In the genomic region with DNA sequence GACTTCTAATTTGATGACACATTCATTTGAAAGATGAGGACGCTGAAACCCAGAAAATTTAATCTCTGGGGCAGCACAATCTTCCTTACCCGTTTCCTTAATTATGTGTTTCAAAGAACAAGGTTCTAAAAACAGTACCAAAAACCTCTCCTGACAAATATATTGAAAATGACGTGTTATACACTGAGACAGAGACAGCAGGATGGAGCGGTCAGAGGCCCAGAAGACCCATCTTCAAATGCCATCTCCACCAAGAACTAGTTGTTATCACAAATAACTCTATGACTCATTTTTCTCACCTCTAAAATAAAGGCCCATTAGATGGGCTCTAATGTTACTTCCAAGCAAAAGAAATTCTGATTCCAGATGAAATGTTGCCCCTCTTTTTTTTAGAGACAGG, we compare ENCODE assay signal across 11 cellular contexts.
DNase-seq lines count a peak whose midpoint lies in the region; ATAC-seq and TF ChIP-seq lines count a peak whose summit lies in the region.
"Had no signal": no experiment of that assay in that cellular context is flagged by ENCODE, and none has a peak within 500 bp of the region (broad histone marks: within the 10 kb centered on the region; RNA-seq: fewer than 3 reads in every experiment).

No MANE protein-coding gene starts in this region.

- no peaks in the 10 kb centered on the region for H3K9me3 Mint-ChIP-seq in activated naive CD8-positive, alpha-beta T cell treated with anti-CD3 and anti-CD28 coated beads, Interleukin-2, amount 50 U/mL, for 24 hours
- H3K9me3 Mint-ChIP-seq in activated naive CD8-positive, alpha-beta T cell treated with anti-CD3 and anti-CD28 coated beads for 36 hours: no peaks in the 10 kb centered on the region
- H3K9me3 Mint-ChIP-seq in activated T-helper 17 cell treated with anti-CD3 and anti-CD28 coated beads, Interleukin-2, amount 50 U/mL, for 72 hours: no peaks in the 10 kb centered on the region
- no peaks in the 10 kb centered on the region for H3K9me3 Mint-ChIP-seq in stimulated activated effector memory CD8-positive, alpha-beta T cell treated with anti-CD3 and anti-CD28 coated beads, Interleukin-12 subunit alpha, Interleukin-12 subunit beta, amount 100 ng/mL, for 72 hours
- H3K9me3 Mint-ChIP-seq in activated CD4-positive, alpha-beta memory T cell treated with anti-CD3 and anti-CD28 coated beads, Interleukin-2, amount 10 ng/mL, durations not matched to agents 7 days and 5 days: no peaks in the 10 kb centered on the region
- H3K9me3 Mint-ChIP-seq: CD14-positive monocyte had no signal

- DNase-seq in activated CD4-positive, CD25-positive, alpha-beta regulatory T cell (lab: John Stamatoyannopoulos, UW): no peak
- no peak for DNase-seq in activated naive CD8-positive, alpha-beta T cell treated with anti-CD3 and anti-CD28 coated beads, Interleukin-2, amount 50 U/mL, for 24 hours
- DNase-seq in activated naive CD8-positive, alpha-beta T cell treated with anti-CD3 and anti-CD28 coated beads for 36 hours: no peak
- no peak for DNase-seq in stimulated activated effector memory CD8-positive, alpha-beta T cell treated with anti-CD3 and anti-CD28 coated beads, Interleukin-12 subunit alpha, Interleukin-12 subunit beta, amount 100 ng/mL, for 72 hours (ENCODE audit: low spot score in 2 of 2)
- no peak for DNase-seq in erythroblast (lab: John Stamatoyannopoulos, UW)
- no peak for DNase-seq in activated CD4-positive, alpha-beta memory T cell treated with anti-CD3 and anti-CD28 coated beads, Interleukin-2, amount 10 ng/mL, durations not matched to agents 7 days and 5 days
- DNase-seq: NCI-H187 treated with DMSO at 0.1 percent for 48 hours had no signal

- no peak for TF ChIP-seq POLR2A in erythroblast (IDR thresholded peaks at IDR 0.05; ENCODE audit: low read length)

- H3K27me3 Mint-ChIP-seq in activated naive CD8-positive, alpha-beta T cell treated with anti-CD3 and anti-CD28 coated beads, Interleukin-2, amount 50 U/mL, for 24 hours: peaks cover 16% of the 10 kb centered on the region
- peaks cover 27% of the 10 kb centered on the region for H3K27me3 Mint-ChIP-seq in activated naive CD8-positive, alpha-beta T cell treated with anti-CD3 and anti-CD28 coated beads for 36 hours
- H3K27me3 Mint-ChIP-seq in activated T-helper 17 cell treated with anti-CD3 and anti-CD28 coated beads, Interleukin-2, amount 50 U/mL, for 72 hours: peaks cover 15% of the 10 kb centered on the region
- peaks cover 18% of the 10 kb centered on the region for H3K27me3 Mint-ChIP-seq in activated CD4-positive, alpha-beta memory T cell treated with anti-CD3 and anti-CD28 coated beads, Interleukin-2, amount 10 ng/mL, durations not matched to agents 7 days and 5 days

- H3K36me3 Mint-ChIP-seq in activated naive CD8-positive, alpha-beta T cell treated with anti-CD3 and anti-CD28 coated beads, Interleukin-2, amount 50 U/mL, for 24 hours (ENCODE audit: low read depth): no peaks in the 10 kb centered on the region
- peaks cover 5% of the 10 kb centered on the region for H3K36me3 Mint-ChIP-seq in activated naive CD8-positive, alpha-beta T cell treated with anti-CD3 and anti-CD28 coated beads for 36 hours
- no peaks in the 10 kb centered on the region for H3K36me3 Mint-ChIP-seq in activated T-helper 17 cell treated with anti-CD3 and anti-CD28 coated beads, Interleukin-2, amount 50 U/mL, for 72 hours (ENCODE audit: low read depth)
- H3K36me3 Mint-ChIP-seq in stimulated activated effector memory CD8-positive, alpha-beta T cell treated with anti-CD3 and anti-CD28 coated beads, Interleukin-12 subunit alpha, Interleukin-12 subunit beta, amount 100 ng/mL, for 72 hours: no peaks in the 10 kb centered on the region
- no peaks in the 10 kb centered on the region for H3K36me3 Mint-ChIP-seq in activated CD4-positive, alpha-beta memory T cell treated with anti-CD3 and anti-CD28 coated beads, Interleukin-2, amount 10 ng/mL, durations not matched to agents 7 days and 5 days (ENCODE audit: low read depth)
- H3K36me3 Mint-ChIP-seq: CD14-positive monocyte; CD8-positive, alpha-beta memory T cell had no signal

- peak; percentile 35 to 39 for ATAC-seq in activated CD4-positive, CD25-positive, alpha-beta regulatory T cell treated with anti-CD3 and anti-CD28 coated beads, Interleukin-2, amount 50 U/mL, for 24 hours
- peak; percentile 21 for ATAC-seq in activated naive CD8-positive, alpha-beta T cell treated with anti-CD3 and anti-CD28 coated beads, Interleukin-2, amount 50 U/mL, for 24 hours
- peak; percentile 70 for ATAC-seq in activated T-helper 17 cell treated with anti-CD3 and anti-CD28 coated beads, Interleukin-2, amount 50 U/mL, for 72 hours (replicated peaks)
- ATAC-seq in stimulated activated effector memory CD8-positive, alpha-beta T cell treated with anti-CD3 and anti-CD28 coated beads, Interleukin-12 subunit alpha, Interleukin-12 subunit beta, amount 100 ng/mL, for 72 hours: peak; percentile 66

- no peak overlapping the region for H3K4me3 Mint-ChIP-seq in activated naive CD8-positive, alpha-beta T cell treated with anti-CD3 and anti-CD28 coated beads, Interleukin-2, amount 50 U/mL, for 24 hours
- H3K4me3 Mint-ChIP-seq in activated naive CD8-positive, alpha-beta T cell treated with anti-CD3 and anti-CD28 coated beads for 36 hours: no peak overlapping the region
- peak overlapping the region; percentile 17 for H3K4me3 Mint-ChIP-seq in activated T-helper 17 cell treated with anti-CD3 and anti-CD28 coated beads, Interleukin-2, amount 50 U/mL, for 72 hours
- no peak overlapping the region for H3K4me3 Mint-ChIP-seq in stimulated activated effector memory CD8-positive, alpha-beta T cell treated with anti-CD3 and anti-CD28 coated beads, Interleukin-12 subunit alpha, Interleukin-12 subunit beta, amount 100 ng/mL, for 72 hours
- no peak overlapping the region for H3K4me3 Mint-ChIP-seq in activated CD4-positive, alpha-beta memory T cell treated with anti-CD3 and anti-CD28 coated beads, Interleukin-2, amount 10 ng/mL, durations not matched to agents 7 days and 5 days
- H3K4me3 Mint-ChIP-seq: CD14-positive monocyte; CD8-positive, alpha-beta memory T cell had no signal

- POLR2A ChIA-PET in activated CD4-positive, alpha-beta memory T cell treated with anti-CD3 and anti-CD28 coated beads, Interleukin-2, amount 10 ng/mL, durations not matched to agents 7 days and 5 days (lab: Charles Lee): no interaction called here

- CTCF ChIA-PET in activated CD4-positive, alpha-beta memory T cell treated with anti-CD3 and anti-CD28 coated beads, Interleukin-2, amount 10 ng/mL, durations not matched to agents 7 days and 5 days (lab: Charles Lee): interaction anchor here (1.3 to 7.6 kb wide), 2 partner anchors 18 to 120 kb away, joined by 5 to 74 read pairs; no protein-coding TSS in a partner anchor

- no peak overlapping the region for H3K27ac Mint-ChIP-seq in activated naive CD8-positive, alpha-beta T cell treated with anti-CD3 and anti-CD28 coated beads, Interleukin-2, amount 50 U/mL, for 24 hours
- no peak overlapping the region for H3K27ac Mint-ChIP-seq in activated naive CD8-positive, alpha-beta T cell treated with anti-CD3 and anti-CD28 coated beads for 36 hours
- H3K27ac Mint-ChIP-seq in activated T-helper 17 cell treated with anti-CD3 and anti-CD28 coated beads, Interleukin-2, amount 50 U/mL, for 72 hours: no peak overlapping the region
- H3K27ac Mint-ChIP-seq in stimulated activated effector memory CD8-positive, alpha-beta T cell treated with anti-CD3 and anti-CD28 coated beads, Interleukin-12 subunit alpha, Interleukin-12 subunit beta, amount 100 ng/mL, for 72 hours: no peak overlapping the region
- H3K27ac Mint-ChIP-seq in activated CD4-positive, alpha-beta memory T cell treated with anti-CD3 and anti-CD28 coated beads, Interleukin-2, amount 10 ng/mL, durations not matched to agents 7 days and 5 days: no peak overlapping the region

- H3K4me1 Mint-ChIP-seq in activated naive CD8-positive, alpha-beta T cell treated with anti-CD3 and anti-CD28 coated beads, Interleukin-2, amount 50 U/mL, for 24 hours: peaks cover 14% of the 10 kb centered on the region
- peaks cover 9% of the 10 kb centered on the region for H3K4me1 Mint-ChIP-seq in activated naive CD8-positive, alpha-beta T cell treated with anti-CD3 and anti-CD28 coated beads for 36 hours
- H3K4me1 Mint-ChIP-seq in activated T-helper 17 cell treated with anti-CD3 and anti-CD28 coated beads, Interleukin-2, amount 50 U/mL, for 72 hours: peaks cover 11% of the 10 kb centered on the region
- H3K4me1 Mint-ChIP-seq in stimulated activated effector memory CD8-positive, alpha-beta T cell treated with anti-CD3 and anti-CD28 coated beads, Interleukin-12 subunit alpha, Interleukin-12 subunit beta, amount 100 ng/mL, for 72 hours: peaks cover 15% of the 10 kb centered on the region
- H3K4me1 Mint-ChIP-seq in activated CD4-positive, alpha-beta memory T cell treated with anti-CD3 and anti-CD28 coated beads, Interleukin-2, amount 10 ng/mL, durations not matched to agents 7 days and 5 days: peaks cover 4% of the 10 kb centered on the region
